Comparison of ENCODE assay signal across 11 cellular contexts in genomic region chr6:24761193-24761835, GRCh38. TPM values are rescaled to one million over a fixed set of nuclear protein-coding genes. Genes with fewer than 3 reads are reported as not detected.
DNase-seq lines count a peak whose midpoint lies in the region; ATAC-seq and TF ChIP-seq lines count a peak whose summit lies in the region.
"Had no signal": no experiment of that assay in that cellular context is flagged by ENCODE, and none has a peak within 500 bp of the region (broad histone marks: within the 10 kb centered on the region; RNA-seq: fewer than 3 reads in every experiment).

No MANE protein-coding gene starts in this region.

- H3K36me3 Mint-ChIP-seq in nephron progenitor cell (ENCODE audit: low read depth) = no peaks in the 10 kb centered on the region

- ATAC-seq in HG02885 (IDR thresholded peaks at IDR 0.05; ENCODE audit: poor library complexity, unreplicated experiment) (peak; percentile 46), GM19035 (IDR thresholded peaks at IDR 0.05; ENCODE audit: unreplicated experiment) (no peak), GM21619 (IDR thresholded peaks at IDR 0.05; ENCODE audit: unreplicated experiment) (no peak)

- H3K9me3 Mint-ChIP-seq in nephron progenitor cell = no peaks in the 10 kb centered on the region

- H3K4me3 Mint-ChIP-seq in nephron progenitor cell = no peak overlapping the region

- H3K4me1 Mint-ChIP-seq in nephron progenitor cell = no peaks in the 10 kb centered on the region

- in situ Hi-C loops in SK-MEL-5 (cut with HindIII; ENCODE audit: low pct_unique_long_range_greater_than_20kb, low sequenced_read_pairs) = no loop called here

- no peak overlapping the region for H3K27ac Mint-ChIP-seq in nephron progenitor cell

- no peak for TF ChIP-seq CTCF in nephron progenitor cell (IDR thresholded peaks at IDR 0.05)

- H3K27me3 Mint-ChIP-seq in nephron progenitor cell (ENCODE audit: low read depth, poor library complexity) = peaks cover 4% of the 10 kb centered on the region

- DNase-seq in ELF-1 (ENCODE audit: low read depth, low spot score) = peak; percentile 32
- DNase-seq in SK-MEL-5 (ENCODE audit: low read depth, low spot score) = peak; percentile 48
- DNase-seq in nephron progenitor cell = peak; percentile 15
- no peak for DNase-seq in COLO829 (ENCODE audit: low spot score)
- DNase-seq: DMS153; NCI-H1436 treated with DMSO at 0.1 percent for 48 hours; stimulated activated naive CD4-positive, alpha-beta T cell treated with Interleukin-2 at 50 U/mL for 16 hours had no signal

RNA-seq across cellular contexts. Expression of gene GMNN, which starts 13.4 kb away (rescaled TPM):
- 74.8 and 78.1 TPM in 2 replicates for total RNA-seq in SK-MEL-5 (2014; rRNA removed; shearing (Covaris generic))
- 53.0 and 66.5 TPM in 2 replicates for polyA plus RNA-seq in SK-MEL-5 (2015; cell fraction: cytosol; rRNA removed)
- 34.3 and 45.5 TPM in 2 replicates for polyA plus RNA-seq in SK-MEL-5 (2015; cell fraction: nucleus; rRNA removed)

RNA-seq across cellular contexts. Expression of gene ARMH2, which starts 37.4 kb away (rescaled TPM):
- not detected in 2 replicates for total RNA-seq in SK-MEL-5 (2014; rRNA removed; shearing (Covaris generic))
- not detected in 2 replicates for polyA plus RNA-seq in SK-MEL-5 (2015; cell fraction: cytosol; rRNA removed)
- not detected in 2 replicates for polyA plus RNA-seq in SK-MEL-5 (2015; cell fraction: nucleus; rRNA removed)
- total RNA-seq: osteoblast had no signal

RNA-seq across cellular contexts. Expression of gene C6orf62, which starts 42.4 kb away (rescaled TPM):
- 108 and 114 TPM in 2 replicates for total RNA-seq in SK-MEL-5 (2014; rRNA removed; shearing (Covaris generic))
- polyA plus RNA-seq in SK-MEL-5 (2015; cell fraction: cytosol; rRNA removed) = 90.8 and 141 TPM in 2 replicates
- polyA plus RNA-seq in SK-MEL-5 (2015; cell fraction: nucleus; rRNA removed) = 267 and 374 TPM in 2 replicates
